ENCODE assay signal across 1 cellular context in genomic region chr15:59994855-59995557, GRCh38.
A peak's percentile ranks its signal among the peaks of the same experiment; 100 is the strongest.
TF ChIP-seq lines count a peak whose summit lies in the region.

No MANE protein-coding gene starts in this region.

TF ChIP-seq in WTC11, 78 proteins besides CTCF, POLR2A, EP300 and RAD21 (continued from another document):
- TF ChIP-seq E2F1 (CRISPR knock-in tag; IDR thresholded peaks at IDR 0.05) (no peak), IRF2 (CRISPR knock-in tag; IDR thresholded peaks at IDR 0.05; ENCODE audit: borderline replicate concordance, low read depth) (no peak), E2F4 (CRISPR knock-in tag; IDR thresholded peaks at IDR 0.05; ENCODE audit: borderline replicate concordance, low read depth) (0 out of 2 replicates have a peak, but pooled peaks have one; percentile 35), GTF2I (CRISPR knock-in tag; conservative IDR thresholded peaks at IDR 0.05) (no peak), GRHL2 (CRISPR knock-in tag; IDR thresholded peaks at IDR 0.05; ENCODE audit: insufficient replicate concordance, severe bottlenecking) (no peak), ELF4 (CRISPR knock-in tag; IDR thresholded peaks at IDR 0.05; ENCODE audit: low read depth) (no peak), KAT7 (CRISPR knock-in tag; IDR thresholded peaks at IDR 0.05; ENCODE audit: borderline replicate concordance) (no peak), ESRRA (CRISPR knock-in tag; IDR thresholded peaks at IDR 0.05; ENCODE audit: borderline replicate concordance) (no peak), ZNF317 (CRISPR knock-in tag; IDR thresholded peaks at IDR 0.05; ENCODE audit: borderline replicate concordance, low read depth) (no peak), CDX4 (CRISPR knock-in tag; IDR thresholded peaks at IDR 0.05; ENCODE audit: borderline replicate concordance) (no peak), TEAD4 (CRISPR knock-in tag; IDR thresholded peaks at IDR 0.05) (no peak), TP53 (CRISPR knock-in tag; IDR thresholded peaks at IDR 0.05) (0 out of 2 replicates have a peak, but pooled peaks have one; percentile 10)
